8 cellular contexts compared by ENCODE assay signal in genomic region chr18:55840601-55841170, GRCh38.
"Had no signal": no experiment of that assay in that cellular context is flagged by ENCODE, and none has a peak within 500 bp of the region (broad histone marks: within the 10 kb centered on the region; RNA-seq: fewer than 3 reads in every experiment).

No MANE protein-coding gene starts in this region.

- DNase-seq: GDM1, GF-D8 had no signal

- H3K4me3 ChIP-seq: GM12878 had no signal

- FAIRE-seq: G401.6, GM12878, GM12891, GM12892, GM18507, GM19239 had no signal

- ATAC-seq: GM12878 had no signal
